Comparison of ENCODE assay signal across 2 cellular contexts in the genomic region with DNA sequence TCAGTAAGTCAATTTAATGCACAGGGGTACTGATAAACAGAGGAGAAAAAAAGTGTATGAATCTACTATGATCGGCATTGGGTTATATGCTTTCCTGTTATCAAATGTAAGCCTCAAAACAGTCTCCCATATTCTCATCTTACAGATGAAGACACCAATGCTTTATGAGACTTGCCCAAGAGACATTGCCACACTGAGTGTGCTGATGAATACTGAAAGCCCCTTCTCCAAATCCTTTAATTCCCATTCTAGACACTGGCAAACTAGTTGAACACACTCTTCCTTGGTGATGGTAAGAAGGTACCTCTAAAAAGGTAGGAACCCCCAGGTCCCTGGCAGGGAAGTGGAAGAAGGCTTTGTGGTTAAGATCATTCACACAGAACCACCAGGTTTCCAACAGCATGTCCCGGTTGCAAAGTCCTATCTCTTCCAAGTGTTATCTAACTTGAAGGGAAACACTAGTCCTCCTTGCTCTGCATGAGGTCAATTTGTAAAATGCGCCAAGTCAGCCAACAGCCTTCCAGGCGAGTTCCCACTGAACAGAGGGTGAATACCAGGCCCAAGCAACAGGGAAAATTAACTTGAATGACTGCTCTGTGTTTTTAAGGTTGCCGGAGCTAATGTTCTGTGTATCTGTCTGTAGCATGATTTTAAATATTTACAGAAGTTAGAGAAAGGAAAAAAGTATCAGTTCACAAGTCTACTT.
TF ChIP-seq lines count a peak whose summit lies in the region.

No MANE protein-coding gene starts in this region.

TF ChIP-seq in liver, 16 proteins besides CTCF, POLR2A, EP300 and RAD21:
- TF ChIP-seq, protein P1, sequence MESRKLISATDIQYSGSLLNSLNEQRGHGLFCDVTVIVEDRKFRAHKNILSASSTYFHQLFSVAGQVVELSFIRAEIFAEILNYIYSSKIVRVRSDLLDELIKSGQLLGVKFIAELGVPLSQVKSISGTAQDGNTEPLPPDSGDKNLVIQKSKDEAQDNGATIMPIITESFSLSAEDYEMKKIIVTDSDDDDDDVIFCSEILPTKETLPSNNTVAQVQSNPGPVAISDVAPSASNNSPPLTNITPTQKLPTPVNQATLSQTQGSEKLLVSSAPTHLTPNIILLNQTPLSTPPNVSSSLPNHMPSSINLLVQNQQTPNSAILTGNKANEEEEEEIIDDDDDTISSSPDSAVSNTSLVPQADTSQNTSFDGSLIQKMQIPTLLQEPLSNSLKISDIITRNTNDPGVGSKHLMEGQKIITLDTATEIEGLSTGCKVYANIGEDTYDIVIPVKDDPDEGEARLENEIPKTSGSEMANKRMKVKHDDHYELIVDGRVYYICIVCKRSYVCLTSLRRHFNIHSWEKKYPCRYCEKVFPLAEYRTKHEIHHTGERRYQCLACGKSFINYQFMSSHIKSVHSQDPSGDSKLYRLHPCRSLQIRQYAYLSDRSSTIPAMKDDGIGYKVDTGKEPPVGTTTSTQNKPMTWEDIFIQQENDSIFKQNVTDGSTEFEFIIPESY (IDR thresholded peaks at IDR 0.05), result no peak
- TF ChIP-seq NR2F2 (IDR thresholded peaks at IDR 0.05), result peak; percentile 29

TF ChIP-seq in HepG2, 621 proteins besides CTCF, POLR2A, EP300 and RAD21:
- TF ChIP-seq ELF4 (CRISPR knock-in tag; IDR thresholded peaks at IDR 0.05; ENCODE audit: borderline replicate concordance) (no peak), ZNF224 (CRISPR knock-in tag; IDR thresholded peaks at IDR 0.05) (no peak), ZNF382 (CRISPR knock-in tag; IDR thresholded peaks at IDR 0.05; ENCODE audit: borderline replicate concordance) (no peak), RBM22 (optimal IDR thresholded peaks at IDR 0.05; ENCODE audit: low read length) (no peak), ZNF383 (CRISPR knock-in tag; IDR thresholded peaks at IDR 0.05; ENCODE audit: borderline replicate concordance) (no peak), HES4 (CRISPR knock-in tag; IDR thresholded peaks at IDR 0.05; ENCODE audit: borderline replicate concordance) (no peak), PPARG (CRISPR knock-in tag; conservative IDR thresholded peaks at IDR 0.05) (no peak), GATA4 (IDR thresholded peaks at IDR 0.05; ENCODE audit: borderline replicate concordance, low read depth) (no peak)
- TF ChIP-seq, protein P2, sequence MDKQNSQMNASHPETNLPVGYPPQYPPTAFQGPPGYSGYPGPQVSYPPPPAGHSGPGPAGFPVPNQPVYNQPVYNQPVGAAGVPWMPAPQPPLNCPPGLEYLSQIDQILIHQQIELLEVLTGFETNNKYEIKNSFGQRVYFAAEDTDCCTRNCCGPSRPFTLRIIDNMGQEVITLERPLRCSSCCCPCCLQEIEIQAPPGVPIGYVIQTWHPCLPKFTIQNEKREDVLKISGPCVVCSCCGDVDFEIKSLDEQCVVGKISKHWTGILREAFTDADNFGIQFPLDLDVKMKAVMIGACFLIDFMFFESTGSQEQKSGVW (CRISPR knock-in tag; IDR thresholded peaks at IDR 0.05; ENCODE audit: borderline replicate concordance), result no peak
- TF ChIP-seq, protein P3, sequence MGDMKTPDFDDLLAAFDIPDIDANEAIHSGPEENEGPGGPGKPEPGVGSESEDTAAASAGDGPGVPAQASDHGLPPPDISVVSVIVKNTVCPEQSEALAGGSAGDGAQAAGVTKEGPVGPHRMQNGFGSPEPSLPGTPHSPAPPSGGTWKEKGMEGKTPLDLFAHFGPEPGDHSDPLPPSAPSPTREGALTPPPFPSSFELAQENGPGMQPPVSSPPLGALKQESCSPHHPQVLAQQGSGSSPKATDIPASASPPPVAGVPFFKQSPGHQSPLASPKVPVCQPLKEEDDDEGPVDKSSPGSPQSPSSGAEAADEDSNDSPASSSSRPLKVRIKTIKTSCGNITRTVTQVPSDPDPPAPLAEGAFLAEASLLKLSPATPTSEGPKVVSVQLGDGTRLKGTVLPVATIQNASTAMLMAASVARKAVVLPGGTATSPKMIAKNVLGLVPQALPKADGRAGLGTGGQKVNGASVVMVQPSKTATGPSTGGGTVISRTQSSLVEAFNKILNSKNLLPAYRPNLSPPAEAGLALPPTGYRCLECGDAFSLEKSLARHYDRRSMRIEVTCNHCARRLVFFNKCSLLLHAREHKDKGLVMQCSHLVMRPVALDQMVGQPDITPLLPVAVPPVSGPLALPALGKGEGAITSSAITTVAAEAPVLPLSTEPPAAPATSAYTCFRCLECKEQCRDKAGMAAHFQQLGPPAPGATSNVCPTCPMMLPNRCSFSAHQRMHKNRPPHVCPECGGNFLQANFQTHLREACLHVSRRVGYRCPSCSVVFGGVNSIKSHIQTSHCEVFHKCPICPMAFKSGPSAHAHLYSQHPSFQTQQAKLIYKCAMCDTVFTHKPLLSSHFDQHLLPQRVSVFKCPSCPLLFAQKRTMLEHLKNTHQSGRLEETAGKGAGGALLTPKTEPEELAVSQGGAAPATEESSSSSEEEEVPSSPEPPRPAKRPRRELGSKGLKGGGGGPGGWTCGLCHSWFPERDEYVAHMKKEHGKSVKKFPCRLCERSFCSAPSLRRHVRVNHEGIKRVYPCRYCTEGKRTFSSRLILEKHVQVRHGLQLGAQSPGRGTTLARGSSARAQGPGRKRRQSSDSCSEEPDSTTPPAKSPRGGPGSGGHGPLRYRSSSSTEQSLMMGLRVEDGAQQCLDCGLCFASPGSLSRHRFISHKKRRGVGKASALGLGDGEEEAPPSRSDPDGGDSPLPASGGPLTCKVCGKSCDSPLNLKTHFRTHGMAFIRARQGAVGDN (CRISPR knock-in tag; IDR thresholded peaks at IDR 0.05), result no peak
